ENCODE assay signal across 13 cellular contexts in genomic region chr3:46898321-46899150, GRCh38. TPM values are rescaled to one million over a fixed set of nuclear protein-coding genes. Genes with fewer than 3 reads are reported as not detected.
DNase-seq lines count a peak whose midpoint lies in the region; ATAC-seq, FAIRE-seq and TF ChIP-seq lines count a peak whose summit lies in the region.
"Had no signal": no experiment of that assay in that cellular context is flagged by ENCODE, and none has a peak within 500 bp of the region (broad histone marks: within the 10 kb centered on the region; RNA-seq: fewer than 3 reads in every experiment).

No MANE protein-coding gene starts in this region.

- intact Hi-C loops in left ventricle myocardium superior (cut with micrococcal nuclease) = no loop called here
- intact Hi-C loops in gastrocnemius medialis (cut with DNase I; ENCODE audit: low total_unique reads) = no loop called here

- H3K4me1 ChIP-seq in gastrocnemius medialis = peaks cover 4 to 6% of the 10 kb centered on the region in 2 donors

- DNase-seq in GM12891 (ENCODE audit: insufficient read length, low spot score) = no peak
- peak; percentile 53 for DNase-seq in RPMI8226
- peak; percentile 36 for DNase-seq in left ventricle myocardium superior
- DNase-seq in gastrocnemius medialis = peak in 1 of 2 donors; percentile 75
- DNase-seq in middle frontal gyrus (ENCODE audit: extremely low spot score, low spot score) = no peak
- DNase-seq: activated CD8-positive, alpha-beta memory T cell treated with anti-CD3 and anti-CD28 coated beads, Interleukin-2, amount 10 ng/mL, durations not matched to agents 7 days and 5 days; NCI-H1436 treated with DMSO at 0.1 percent for 48 hours; stimulated activated CD8-positive, alpha-beta memory T cell treated with anti-CD3 and anti-CD28 coated beads, Interleukin-4, amount 100 ng/mL, for 48 hours had no signal

- H3K4me3 ChIP-seq in gastrocnemius medialis = peak overlapping the region in 3 of 4 donors; percentile 29 to 44 (median 32)
- H3K4me3 ChIP-seq: hepatocyte had no signal

- peak; percentile 58 for FAIRE-seq in GM12891 (lab: Jason Lieb, UNC)

- H3K36me3 ChIP-seq in gastrocnemius medialis = no peaks in the 10 kb centered on the region

- TF ChIP-seq POLR2A in GM12891 (IDR thresholded peaks at IDR 0.05; ENCODE audit: low read depth, low read length) = no peak
- TF ChIP-seq POLR2A in gastrocnemius medialis (IDR thresholded peaks at IDR 0.05) = no peak

- no peak for TF ChIP-seq CTCF in gastrocnemius medialis (IDR thresholded peaks at IDR 0.05 in 4 of 5, conservative IDR thresholded peaks at IDR 0.05 in 1 of 5)

- in situ Hi-C loops in gastrocnemius medialis (cut with MboI; ENCODE audit: low sequenced_read_pairs in 4 of 4) = loop anchor here in 2 of 4 donors (10.0 kb wide), 1 partner anchor 184 kb away; the partner anchor contains the start of gene PRSS50 (in 2 of the 2)

- no peaks in the 10 kb centered on the region for H3K9me3 ChIP-seq in gastrocnemius medialis

- ATAC-seq in left ventricle myocardium superior (peak; percentile 18), gastrocnemius medialis (peak; percentile 69 to 89), HG03196 (IDR thresholded peaks at IDR 0.05; ENCODE audit: unreplicated experiment) (no peak), GM18498 (IDR thresholded peaks at IDR 0.05; ENCODE audit: unreplicated experiment) (no peak)
- ATAC-seq: activated CD8-positive, alpha-beta memory T cell treated with anti-CD3 and anti-CD28 coated beads, Interleukin-2, amount 10 ng/mL, durations not matched to agents 7 days and 5 days had no signal

- peak overlapping the region in 1 of 4 donors; percentile 68 for H3K27ac ChIP-seq in gastrocnemius medialis
- H3K27ac ChIP-seq: hepatocyte had no signal

- H3K27me3 ChIP-seq in gastrocnemius medialis = no peaks in the 10 kb centered on the region
- H3K27me3 ChIP-seq: hepatocyte had no signal

TF ChIP-seq in GM12891, 5 proteins besides CTCF, POLR2A, EP300 and RAD21:
- TF ChIP-seq POLR2AphosphoS5 (IDR thresholded peaks at IDR 0.05; ENCODE audit: low read depth, low read length) (no peak), POU2F2 (IDR thresholded peaks at IDR 0.05; ENCODE audit: low read depth, low read length) (no peak), TAF1 (IDR thresholded peaks at IDR 0.05; ENCODE audit: low read depth, low read length) (no peak), PAX5 (IDR thresholded peaks at IDR 0.05; ENCODE audit: insufficient read depth, low read length, severe bottlenecking) (no peak)

RNA-seq across cellular contexts. Expression of gene PTH1R, which starts 21.0 kb away (rescaled TPM):
- 0.06 TPM for polyA plus RNA-seq in GM12891 (2012; ENCODE audit: low read depth, missing spikeins)
- total RNA-seq in left ventricle myocardium superior = 13.0 TPM
- 1 to 10 TPM; 2.3 to 7.9 (median 7.3) TPM for total RNA-seq in gastrocnemius medialis
- total RNA-seq: activated CD8-positive, alpha-beta memory T cell treated with anti-CD3 and anti-CD28 coated beads, Interleukin-2, amount 10 ng/mL, durations not matched to agents 7 days and 5 days; mononuclear cell; T-helper 1 cell treated with Interleukin-12 subunit alpha and Interleukin-12 subunit beta and Interleukin-4 antibody, amounts not matched to agents 30 ng/mL and 1 ng/mL, for 36 hours had no signal

RNA-seq across cellular contexts. Expression of gene MYL3, which starts 35.3 kb away (rescaled TPM):
- polyA plus RNA-seq in GM12891 (2012; ENCODE audit: low read depth, missing spikeins) = 0.18 TPM
- total RNA-seq in left ventricle myocardium superior (9,164 TPM), gastrocnemius medialis (100 to 1,000 TPM in 2 of 4 donors, 10 to 100 TPM in 2; 42.5 to 544 (median 281) TPM)
- total RNA-seq: activated CD8-positive, alpha-beta memory T cell treated with anti-CD3 and anti-CD28 coated beads, Interleukin-2, amount 10 ng/mL, durations not matched to agents 7 days and 5 days; mononuclear cell; T-helper 1 cell treated with Interleukin-12 subunit alpha and Interleukin-12 subunit beta and Interleukin-4 antibody, amounts not matched to agents 30 ng/mL and 1 ng/mL, for 36 hours had no signal

Comparison
In these comparisons a context has a peak if more than half of its experiments do, and no peak if none do; other contexts are left out.
1. DNase-seq: peak in RPMI8226 (single experiment) and left ventricle myocardium superior (single experiment); none in GM12891 (single experiment) and middle frontal gyrus (single experiment).
2. ATAC-seq: peak in left ventricle myocardium superior (single experiment) and gastrocnemius medialis (2 of 2); none in HG03196 (single experiment) and GM18498 (single experiment).
3. RNA of gene MYL3, which starts 35.3 kb away (total RNA-seq): 9,164 TPM in left ventricle myocardium superior (single experiment); 42.5 to 544 TPM in gastrocnemius medialis; every median in the first group is over 10 times any median in the second.